In genomic region chr10:7687228-7687907, GRCh38 we compare ENCODE assay signal across 8 cellular contexts. TPM values are rescaled to one million over a fixed set of nuclear protein-coding genes. Genes with fewer than 3 reads are reported as not detected.
DNase-seq lines count a peak whose midpoint lies in the region; ATAC-seq, FAIRE-seq and TF ChIP-seq lines count a peak whose summit lies in the region.

No MANE protein-coding gene starts in this region.

- intact Hi-C loops in head of caudate nucleus (cut with DNase I) = loop anchor here (2.0 kb wide), 1 partner anchor 163 kb away; no protein-coding TSS in a partner anchor
- intact Hi-C loops in vagina (cut with DNase I) = loop anchor here (2.0 kb wide), 1 partner anchor 163 kb away; no protein-coding TSS in a partner anchor

- peak; percentile 92 for ATAC-seq in HG02678 (IDR thresholded peaks at IDR 0.05; ENCODE audit: unreplicated experiment)

- peaks cover 2% of the 10 kb centered on the region for H3K4me1 Mint-ChIP-seq in progenitor cell of endocrine pancreas (ENCODE audit: low read depth)

- DNase-seq in GM12891 (ENCODE audit: insufficient read length, low spot score) (peak; percentile 49), NCI-H1105 (lab: John Stamatoyannopoulos, UW) (peak; percentile 63), SKM-1 treated with dmso at 0.1 percent for 144 hours (lab: John Stamatoyannopoulos, UW; ENCODE audit: unreplicated experiment) (peak; percentile 58), head of caudate nucleus (peak; percentile 70 to 93 (median 86)), progenitor cell of endocrine pancreas (ENCODE audit: low spot score, unreplicated experiment) (peak; percentile 70), vagina (ENCODE audit: extremely low spot score in 2 of 2) (no peak)
- peak; percentile 76 for DNase-seq in activated naive CD4-positive, alpha-beta T cell treated with anti-CD3 and anti-CD28 coated beads, Interleukin-2, amount 50 U/mL, for 16 hours

- peaks cover 12% of the 10 kb centered on the region for H3K27me3 Mint-ChIP-seq in progenitor cell of endocrine pancreas

- peak; percentile 94 for FAIRE-seq in GM12891 (lab: Jason Lieb, UNC)

- no peaks in the 10 kb centered on the region for H3K27me3 ChIP-seq in vagina

- H3K36me3 ChIP-seq in vagina = no peaks in the 10 kb centered on the region

- H3K4me1 ChIP-seq in vagina = no peaks in the 10 kb centered on the region

- no peaks in the 10 kb centered on the region for H3K9me3 ChIP-seq in vagina

- H3K4me3 Mint-ChIP-seq in progenitor cell of endocrine pancreas (ENCODE audit: low read depth) = no peak overlapping the region

- peaks cover 29% of the 10 kb centered on the region for H3K9me3 Mint-ChIP-seq in progenitor cell of endocrine pancreas (ENCODE audit: low read depth)

- H3K4me3 ChIP-seq in vagina = no peak overlapping the region

- TF ChIP-seq POLR2A in GM12891 (IDR thresholded peaks at IDR 0.05; ENCODE audit: low read depth, low read length) = no peak
- no peak for TF ChIP-seq POLR2A in vagina (IDR thresholded peaks at IDR 0.05)

- TF ChIP-seq CTCF in progenitor cell of endocrine pancreas (IDR thresholded peaks at IDR 0.05; ENCODE audit: unreplicated experiment) = peak; percentile 92
- TF ChIP-seq CTCF in vagina (IDR thresholded peaks at IDR 0.05) = peak; percentile 81 to 95 (median 84)

- H3K36me3 Mint-ChIP-seq in progenitor cell of endocrine pancreas (ENCODE audit: insufficient read depth) = peaks cover 2% of the 10 kb centered on the region

- peak overlapping the region; percentile 57 for H3K27ac Mint-ChIP-seq in progenitor cell of endocrine pancreas

- H3K27ac ChIP-seq in vagina = no peak overlapping the region

TF ChIP-seq in GM12891, 5 proteins besides CTCF, POLR2A, EP300 and RAD21:
- TF ChIP-seq POU2F2 (IDR thresholded peaks at IDR 0.05; ENCODE audit: low read depth, low read length) (peak; percentile 69; the same call in 1 of the 2 replicates), TAF1 (IDR thresholded peaks at IDR 0.05; ENCODE audit: low read depth, low read length) (no peak)

RNA-seq across cellular contexts. Expression of gene ITIH2, which starts 15.7 kb away (rescaled TPM):
- polyA plus RNA-seq in GM12891 (2012; ENCODE audit: low read depth, missing spikeins) = not detected
- total RNA-seq in progenitor cell of endocrine pancreas (4.6 and 4.9 TPM in 2 replicates), vagina (not detected)

RNA-seq across cellular contexts. Expression of gene ITIH5, which starts 20.6 kb away (rescaled TPM):
- polyA plus RNA-seq in GM12891 (2012; ENCODE audit: low read depth, missing spikeins) = 0.04 TPM
- total RNA-seq in progenitor cell of endocrine pancreas = 1.5 and 2.3 TPM in 2 replicates
- 20.4 TPM for total RNA-seq in vagina

Comparison
In these comparisons a context has a peak if more than half of its experiments do, and no peak if none do; other contexts are left out.
1. DNase-seq: peak in GM12891 (single experiment), NCI-H1105 (single experiment), SKM-1 treated with dmso at 0.1 percent for 144 hours (single experiment), activated naive CD4-positive, alpha-beta T cell treated with anti-CD3 and anti-CD28 coated beads, Interleukin-2, amount 50 U/mL, for 16 hours (single experiment), head of caudate nucleus (42 of 42) and progenitor cell of endocrine pancreas (single experiment); none in vagina (0 of 2).